In genomic region chr3:106624154-106624553, GRCh38 we compare ENCODE assay signal across 9 cellular contexts.
"Had no signal": no experiment of that assay in that cellular context is flagged by ENCODE, and none has a peak within 500 bp of the region (broad histone marks: within the 10 kb centered on the region; RNA-seq: fewer than 3 reads in every experiment).

No MANE protein-coding gene starts in this region.

- H3K9ac ChIP-seq: GM23248, KMS-11 had no signal

- ATAC-seq: HCT116 had no signal

- H3K9me3 ChIP-seq: HAP-1 had no signal

- H3K4me1 ChIP-seq: HAP-1 had no signal

- DNase-seq: GM23248, GOT3, H7, IMR-90, KBM-7 had no signal

- H3K36me3 ChIP-seq: HAP-1 had no signal

- H3K27ac ChIP-seq: GM23248, HL-60, KMS-11 had no signal

- H3K4me3 ChIP-seq: GM23248, HAP-1 had no signal
